13 cellular contexts compared by ENCODE assay signal in the genomic region with DNA sequence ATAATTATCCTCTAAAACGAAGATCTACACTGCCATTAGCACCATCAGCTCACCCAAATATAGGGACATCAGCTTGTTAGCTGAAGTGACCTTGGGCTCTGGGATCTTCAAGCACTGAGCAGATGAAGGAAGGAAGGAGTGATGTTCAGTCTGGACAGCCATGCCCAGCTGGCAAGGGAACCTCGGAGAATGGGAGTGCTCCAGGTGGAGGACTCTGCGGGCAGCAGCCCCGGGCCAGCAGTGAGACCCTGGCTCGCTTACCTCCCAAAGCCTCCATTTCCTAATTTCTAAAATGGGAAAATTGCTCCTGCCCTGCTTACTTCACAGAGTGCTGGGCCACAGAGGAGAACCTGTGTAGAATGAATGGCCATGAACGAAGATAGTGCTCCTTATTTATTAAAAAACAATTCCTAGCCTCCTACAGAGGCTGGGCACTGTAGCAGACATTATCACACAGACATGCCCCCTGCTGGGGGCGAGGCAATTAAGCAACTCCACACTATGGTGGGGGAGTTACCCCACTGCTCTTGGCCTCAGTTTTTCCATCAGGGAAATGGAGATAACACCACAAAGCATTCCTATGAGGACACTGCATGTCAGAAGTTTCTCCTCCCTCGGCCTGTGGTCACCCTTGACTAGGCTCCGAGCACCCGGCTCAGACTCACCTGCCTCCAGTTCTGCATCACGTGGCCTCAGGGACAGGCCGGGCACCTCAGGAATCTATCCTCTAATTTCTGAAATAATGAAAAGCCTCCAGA.
DNase-seq lines count a peak whose midpoint lies in the region; ATAC-seq and TF ChIP-seq lines count a peak whose summit lies in the region.
"Had no signal": no experiment of that assay in that cellular context is flagged by ENCODE, and none has a peak within 500 bp of the region (broad histone marks: within the 10 kb centered on the region; RNA-seq: fewer than 3 reads in every experiment).

No MANE protein-coding gene starts in this region.

- intact Hi-C loops in natural killer cell (cut with micrococcal nuclease) (no loop called here), Caco-2 (cut with micrococcal nuclease; ENCODE audit: unreplicated experiment) (no loop called here)

- H3K4me3 ChIP-seq in HFF-Myc (replicated peaks; ENCODE audit: low read depth, low read length) (no peak overlapping the region), Caco-2 (ENCODE audit: low read depth, low read length) (no peak overlapping the region)
- H3K4me3 ChIP-seq: GM23338, SJCRH30, transverse colon had no signal

- no peaks in the 10 kb centered on the region for H3K9me3 Mint-ChIP-seq in activated naive CD8-positive, alpha-beta T cell (ENCODE audit: low read depth)
- H3K9me3 Mint-ChIP-seq in natural killer cell, result no peaks in the 10 kb centered on the region
- H3K9me3 Mint-ChIP-seq in Caco-2 (ENCODE audit: unreplicated experiment), result no peaks in the 10 kb centered on the region
- H3K9me3 Mint-ChIP-seq: GM23338 had no signal

- DNase-seq in DMS 273 (lab: John Stamatoyannopoulos, UW; ENCODE audit: unreplicated experiment) (peak; percentile 30), DMS 273 treated with DMSO at 0.1 percent for 48 hours (lab: John Stamatoyannopoulos, UW) (no peak), HFF-Myc (ENCODE audit: extremely low read depth, low read depth) (no peak), natural killer cell (peak; percentile 11), C1 segment of cervical spinal cord (lab: John Stamatoyannopoulos, UW) (no peak), Caco-2 (no peak)
- DNase-seq: 8988T, left ventricle myocardium superior, SJCRH30, transverse colon had no signal

- TF ChIP-seq CTCF in HFF-Myc (IDR thresholded peaks at IDR 0.05; ENCODE audit: low read depth, low read length, missing control alignments) (peak; percentile 20), natural killer cell (IDR thresholded peaks at IDR 0.05) (no peak), Caco-2 (IDR thresholded peaks at IDR 0.05; ENCODE audit: insufficient read depth in 1 of 2, low read depth in 1 of 2, low read length in 1 of 2, severe bottlenecking in 1 of 2, unreplicated experiment in 1 of 2) (no peak)

- H3K27ac Mint-ChIP-seq in activated naive CD8-positive, alpha-beta T cell, result peak overlapping the region; percentile 88
- H3K27ac Mint-ChIP-seq in natural killer cell, result no peak overlapping the region
- H3K27ac Mint-ChIP-seq in Caco-2 (ENCODE audit: unreplicated experiment), result no peak overlapping the region
- H3K27ac Mint-ChIP-seq: GM23338 had no signal

- H3K36me3 Mint-ChIP-seq in activated naive CD8-positive, alpha-beta T cell, result no peaks in the 10 kb centered on the region
- H3K36me3 Mint-ChIP-seq in natural killer cell, result no peaks in the 10 kb centered on the region
- H3K36me3 Mint-ChIP-seq in Caco-2 (ENCODE audit: insufficient read depth, unreplicated experiment), result no peaks in the 10 kb centered on the region

- no peaks in the 10 kb centered on the region for H3K4me1 ChIP-seq in Caco-2

- no peak overlapping the region for H3K4me3 Mint-ChIP-seq in activated naive CD8-positive, alpha-beta T cell
- no peak overlapping the region for H3K4me3 Mint-ChIP-seq in natural killer cell
- H3K4me3 Mint-ChIP-seq in Caco-2 (ENCODE audit: unreplicated experiment), result no peak overlapping the region
- H3K4me3 Mint-ChIP-seq: GM23338 had no signal

- CTCF ChIA-PET in Caco-2 (lab: Charles Lee), result interaction anchor here (1.6 kb wide), 1 partner anchor 11 kb away, joined by 4 read pairs; no protein-coding TSS in a partner anchor

- no peaks in the 10 kb centered on the region; the same call in none of the 2 replicates for H3K27me3 ChIP-seq in Caco-2 (replicated peaks; ENCODE audit: control insufficient read depth, insufficient read depth, low read length)
- H3K27me3 ChIP-seq: SJCRH30 had no signal

- peaks cover 65% of the 10 kb centered on the region for H3K4me1 Mint-ChIP-seq in activated naive CD8-positive, alpha-beta T cell (ENCODE audit: low read depth)
- H3K4me1 Mint-ChIP-seq in natural killer cell (peaks cover 12 to 16% of the 10 kb centered on the region in 2 donors), Caco-2 (ENCODE audit: low read depth, unreplicated experiment) (no peaks in the 10 kb centered on the region)

- BruUV-seq in Caco-2 (replicated peaks; lab: Mats Ljungman, UMichigan), result no TSS peak

- no peaks in the 10 kb centered on the region for H3K36me3 ChIP-seq in Caco-2 (ENCODE audit: control insufficient read depth, insufficient read depth, low read length)
- H3K36me3 ChIP-seq: transverse colon had no signal

- H3K9me3 ChIP-seq in Caco-2, result no peaks in the 10 kb centered on the region
- H3K9me3 ChIP-seq: SJCRH30, transverse colon had no signal

- no peaks in the 10 kb centered on the region for H3K27me3 Mint-ChIP-seq in activated naive CD8-positive, alpha-beta T cell
- H3K27me3 Mint-ChIP-seq in natural killer cell (ENCODE audit: low read depth in 2 of 2), result peaks cover 21 to 42% of the 10 kb centered on the region in 2 donors
- peaks cover 40% of the 10 kb centered on the region for H3K27me3 Mint-ChIP-seq in Caco-2 (ENCODE audit: insufficient read depth, unreplicated experiment)

- ATAC-seq in natural killer cell (no peak), HG02840 (IDR thresholded peaks at IDR 0.05; ENCODE audit: low FRiP score, unreplicated experiment) (no peak)

- POLR2A ChIA-PET in Caco-2 (lab: Charles Lee), result no interaction called here

Comparison
In these comparisons a context has a peak if more than half of its experiments do, and no peak if none do; other contexts are left out.
1. DNase-seq: peak in DMS 273 (single experiment) and natural killer cell (single experiment); none in DMS 273 treated with DMSO at 0.1 percent for 48 hours (single experiment), HFF-Myc (single experiment), C1 segment of cervical spinal cord (0 of 14) and Caco-2 (0 of 2).